Comparison of ENCODE assay signal across 1 cellular context in the genomic region with DNA sequence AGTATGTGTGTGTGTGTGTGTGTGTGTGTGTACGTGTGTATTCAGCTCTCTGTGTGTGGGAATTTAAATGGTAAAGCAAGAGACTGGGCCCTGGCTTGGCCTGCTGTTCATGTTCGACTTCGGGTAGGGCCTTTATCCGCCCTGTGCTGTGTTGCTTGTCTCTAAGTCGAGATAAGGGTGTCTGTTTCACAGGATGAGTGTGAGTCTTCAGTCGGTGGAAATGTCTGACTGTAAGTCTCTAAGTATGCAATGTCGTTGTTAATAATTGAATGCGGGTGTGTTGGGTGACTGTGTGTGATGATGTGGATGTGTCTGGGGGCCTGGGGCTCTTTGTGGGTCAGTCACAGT.
TF ChIP-seq lines count a peak whose summit lies in the region.

No MANE protein-coding gene starts in this region.

TF ChIP-seq in HepG2, 621 proteins besides CTCF, POLR2A, EP300 and RAD21 (continued from another document):
- TF ChIP-seq, protein P1, sequence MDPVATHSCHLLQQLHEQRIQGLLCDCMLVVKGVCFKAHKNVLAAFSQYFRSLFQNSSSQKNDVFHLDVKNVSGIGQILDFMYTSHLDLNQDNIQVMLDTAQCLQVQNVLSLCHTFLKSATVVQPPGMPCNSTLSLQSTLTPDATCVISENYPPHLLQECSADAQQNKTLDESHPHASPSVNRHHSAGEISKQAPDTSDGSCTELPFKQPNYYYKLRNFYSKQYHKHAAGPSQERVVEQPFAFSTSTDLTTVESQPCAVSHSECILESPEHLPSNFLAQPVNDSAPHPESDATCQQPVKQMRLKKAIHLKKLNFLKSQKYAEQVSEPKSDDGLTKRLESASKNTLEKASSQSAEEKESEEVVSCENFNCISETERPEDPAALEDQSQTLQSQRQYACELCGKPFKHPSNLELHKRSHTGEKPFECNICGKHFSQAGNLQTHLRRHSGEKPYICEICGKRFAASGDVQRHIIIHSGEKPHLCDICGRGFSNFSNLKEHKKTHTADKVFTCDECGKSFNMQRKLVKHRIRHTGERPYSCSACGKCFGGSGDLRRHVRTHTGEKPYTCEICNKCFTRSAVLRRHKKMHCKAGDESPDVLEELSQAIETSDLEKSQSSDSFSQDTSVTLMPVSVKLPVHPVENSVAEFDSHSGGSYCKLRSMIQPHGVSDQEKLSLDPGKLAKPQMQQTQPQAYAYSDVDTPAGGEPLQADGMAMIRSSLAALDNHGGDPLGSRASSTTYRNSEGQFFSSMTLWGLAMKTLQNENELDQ (CRISPR knock-in tag; IDR thresholded peaks at IDR 0.05; ENCODE audit: borderline replicate concordance) = no peak
- no peak for TF ChIP-seq ZNF687 (CRISPR knock-in tag; IDR thresholded peaks at IDR 0.05)
